23 cellular contexts compared by ENCODE assay signal in the genomic region with DNA sequence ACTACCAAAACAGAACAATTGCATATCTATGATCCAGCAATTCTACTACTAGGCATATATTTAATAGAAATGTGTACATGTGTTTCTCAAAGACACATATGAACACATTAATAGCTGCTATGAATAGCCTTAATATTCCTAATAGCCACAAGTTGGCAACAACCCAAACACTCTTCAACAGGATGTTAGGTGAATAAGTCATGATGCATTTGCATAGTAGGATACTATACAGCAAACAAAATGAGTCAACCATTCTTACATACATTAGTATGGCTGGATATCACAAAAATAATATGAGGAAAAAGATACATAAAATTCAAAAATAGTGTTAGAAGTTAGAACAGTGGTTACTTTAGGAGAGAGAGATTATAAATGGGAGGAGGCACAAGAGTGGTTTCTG.
DNase-seq lines count a peak whose midpoint lies in the region; ATAC-seq and TF ChIP-seq lines count a peak whose summit lies in the region.
"Had no signal": no experiment of that assay in that cellular context is flagged by ENCODE, and none has a peak within 500 bp of the region (broad histone marks: within the 10 kb centered on the region; RNA-seq: fewer than 3 reads in every experiment).

No MANE protein-coding gene starts in this region.

- TF ChIP-seq CTCF in epithelial cell of esophagus (IDR thresholded peaks at IDR 0.05; ENCODE audit: insufficient read depth, low read depth, low read length, missing control alignments) = no peak

- DNase-seq in HPDE6-E6E7 (ENCODE audit: extremely low spot score) = peak; percentile 37
- DNase-seq in RKO (ENCODE audit: low spot score) = peak; percentile 59
- DNase-seq in epithelial cell of esophagus (ENCODE audit: low read depth) = peak; percentile 89
- DNase-seq in kidney tubule cell (ENCODE audit: low spot score) = peak; percentile 9
- no peak for DNase-seq in NCI-H2029 (lab: John Stamatoyannopoulos, UW)
- DNase-seq: ACHN; Caco-2; CD4-positive, alpha-beta memory T cell; DMS 273 treated with DMSO at 0.1 percent for 48 hours; KG1; NCI-H1092 treated with DMSO at 0.1 percent for 48 hours; NCI-H1436 treated with DMSO at 0.1 percent for 48 hours; NCI-H1930; NCI-H345; NCI-H524; NCI-H82; OCI-M1; SHP77 treated with DMSO at 0.1 percent for 48 hours; SW 1271 had no signal

- ATAC-seq in HG02623 (IDR thresholded peaks at IDR 0.05; ENCODE audit: unreplicated experiment) (no peak), GM21515 (IDR thresholded peaks at IDR 0.05; ENCODE audit: unreplicated experiment) (no peak)

- H3K4me3 ChIP-seq in epithelial cell of esophagus (ENCODE audit: low read length) = no peak overlapping the region
- H3K4me3 ChIP-seq: BLaER1 treated with 17β-estradiol and CSF1 and Interleukin-3, amounts not matched to agents 10 nM and 100 nM; SK-N-MC had no signal
